In the genomic region with DNA sequence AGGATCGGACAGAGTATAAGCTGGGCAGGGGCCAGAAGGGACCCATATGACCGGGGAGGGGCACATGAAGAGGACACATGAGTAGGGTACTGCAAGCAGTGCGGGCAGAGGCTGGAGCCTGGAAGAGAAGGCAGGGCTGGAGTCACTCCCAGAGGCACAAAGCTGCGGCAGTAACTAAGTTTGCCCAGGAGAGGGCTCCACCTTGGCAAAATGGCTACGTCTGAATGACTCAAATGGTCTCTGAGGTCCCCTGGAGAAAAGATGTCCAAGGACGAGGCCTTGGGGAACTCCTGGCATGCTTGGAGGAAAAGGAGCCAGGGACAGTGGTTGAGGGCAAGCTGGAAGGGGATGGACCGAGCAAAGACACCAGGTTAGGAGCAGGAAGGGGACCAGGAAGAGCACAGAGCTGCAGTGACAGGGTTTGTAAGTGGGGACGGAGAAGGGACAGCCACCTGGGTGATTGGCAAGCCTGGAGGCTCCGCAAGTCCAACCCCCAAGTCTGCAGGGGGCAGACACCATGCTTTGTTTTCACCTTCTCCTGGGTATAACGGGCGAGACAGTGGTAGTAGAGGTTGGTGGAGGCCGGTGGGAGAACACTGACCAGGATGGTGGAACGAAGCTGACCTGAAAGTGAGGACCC, we compare ENCODE assay signal across 8 cellular contexts. TPM values are rescaled to one million over a fixed set of nuclear protein-coding genes. Genes with fewer than 3 reads are reported as not detected.
DNase-seq lines count a peak whose midpoint lies in the region; ATAC-seq and TF ChIP-seq lines count a peak whose summit lies in the region.

No MANE protein-coding gene starts in this region.

- DNase-seq in ELF-1 (ENCODE audit: low read depth, low spot score) (peak; percentile 91), LNCaP clone FGC (ENCODE audit: low read depth) (no peak), SK-N-SH (peak; percentile 83), cardiac muscle cell (ENCODE audit: low read depth in 1 of 2, low spot score in 1 of 2) (peak; percentile 76 to 78), renal cortical epithelial cell (ENCODE audit: low read depth) (peak; percentile 42)
- peak in 1 of 2 donors; percentile 64 for DNase-seq in activated naive CD4-positive, alpha-beta T cell treated with anti-CD3 and anti-CD28 coated beads, Interleukin-2, amount 50 U/mL, for 72 hours (ENCODE audit: low spot score in 2 of 2)

- no peak overlapping the region for H3K27ac ChIP-seq in SK-N-SH (ENCODE audit: low read depth in 2 of 2, low read length in 1 of 2)
- H3K27ac ChIP-seq in cardiac muscle cell, result no peak overlapping the region

- H3K36me3 ChIP-seq in SK-N-SH (replicated peaks in 1 of 2; ENCODE audit: control insufficient read depth in 1 of 2, insufficient read depth in 2 of 2, low read length in 1 of 2), result no peaks in the 10 kb centered on the region
- H3K36me3 ChIP-seq in cardiac muscle cell, result no peaks in the 10 kb centered on the region

- H3K9me2 ChIP-seq in SK-N-SH, result no peaks in the 10 kb centered on the region

- H3K9me3 Mint-ChIP-seq in activated naive CD4-positive, alpha-beta T cell treated with anti-CD3 and anti-CD28 coated beads, Interleukin-2, amount 50 U/mL, for 72 hours, result no peaks in the 10 kb centered on the region

- H3K9me3 ChIP-seq in SK-N-SH (no peaks in the 10 kb centered on the region), cardiac muscle cell (ENCODE audit: low read depth) (no peaks in the 10 kb centered on the region)

- no peaks in the 10 kb centered on the region for H4K20me1 ChIP-seq in SK-N-SH (ENCODE audit: insufficient read depth)

- no peak for TF ChIP-seq EP300 in SK-N-SH (IDR thresholded peaks at IDR 0.05; ENCODE audit: borderline replicate concordance in 1 of 2, low read depth in 1 of 2, low read length in 1 of 2)

- H3F3A ChIP-seq in SK-N-SH (replicated peaks; ENCODE audit: insufficient read depth), result no peaks in the 10 kb centered on the region

- WGBS in SK-N-SH (ENCODE audit: low lambda C conversion rate), result 50% methylated on average over 12 of the region's 13 CpGs

- no peaks in the 10 kb centered on the region for H3K79me2 ChIP-seq in SK-N-SH (ENCODE audit: insufficient read depth)

- no peak overlapping the region for H3K9ac ChIP-seq in SK-N-SH

- TF ChIP-seq RAD21 in SK-N-SH (IDR thresholded peaks at IDR 0.05; ENCODE audit: low read length), result peak; percentile 66

- H3K36me3 Mint-ChIP-seq in activated naive CD4-positive, alpha-beta T cell treated with anti-CD3 and anti-CD28 coated beads, Interleukin-2, amount 50 U/mL, for 72 hours, result no peaks in the 10 kb centered on the region

- peak; percentile 76 to 92 for ATAC-seq in activated naive CD4-positive, alpha-beta T cell treated with anti-CD3 and anti-CD28 coated beads, Interleukin-2, amount 50 U/mL, for 72 hours
- ATAC-seq in HG02938 (IDR thresholded peaks at IDR 0.05; ENCODE audit: unreplicated experiment), result no peak
- ATAC-seq in HG02885 (IDR thresholded peaks at IDR 0.05; ENCODE audit: poor library complexity, unreplicated experiment), result no peak

- CTCF ChIA-PET in SK-N-SH (lab: Yijun Ruan, JAX), result interaction anchor here (0.8 to 12.0 kb wide), 32 partner anchors 9 to 298 kb away, joined by 3 to 149 read pairs (median 5); partner anchors contain the start of gene LBX1

- TF ChIP-seq CTCF in LNCaP clone FGC (IDR thresholded peaks at IDR 0.05; ENCODE audit: control insufficient read depth, extremely low read depth, insufficient read depth) (peak; percentile 56), SK-N-SH (IDR thresholded peaks at IDR 0.05) (peak; percentile 76), cardiac muscle cell (IDR thresholded peaks at IDR 0.05; ENCODE audit: low read depth, low read length) (peak; percentile 86)

- H3K4me1 ChIP-seq in SK-N-SH (ENCODE audit: control insufficient read depth in 1 of 2, insufficient read depth in 2 of 2, low read depth in 1 of 2, low read length in 1 of 2) (no peaks in the 10 kb centered on the region; a peak in 1 of 4 replicates), cardiac muscle cell (ENCODE audit: low read depth) (no peaks in the 10 kb centered on the region)

- H3K4me2 ChIP-seq in SK-N-SH, result no peak overlapping the region

- no peak overlapping the region for H3K4me3 ChIP-seq in LNCaP clone FGC (ENCODE audit: low read depth, low read length)
- H3K4me3 ChIP-seq in SK-N-SH (ENCODE audit: low read depth in 2 of 2, low read length in 1 of 2), result no peak overlapping the region
- H3K4me3 ChIP-seq in cardiac muscle cell, result no peak overlapping the region

- POLR2A ChIA-PET in SK-N-SH (lab: Yijun Ruan, JAX), result no interaction called here

- peak overlapping the region; percentile 66; the same call in 1 of the 2 replicates for H2AFZ ChIP-seq in SK-N-SH (ENCODE audit: low read depth)

- H3K27me3 ChIP-seq in SK-N-SH (ENCODE audit: insufficient read depth), result peaks cover 8% of the 10 kb centered on the region; the same call in 1 of the 2 replicates
- H3K27me3 ChIP-seq in cardiac muscle cell, result no peaks in the 10 kb centered on the region

- H3K27ac Mint-ChIP-seq in activated naive CD4-positive, alpha-beta T cell treated with anti-CD3 and anti-CD28 coated beads, Interleukin-2, amount 50 U/mL, for 72 hours, result peak overlapping the region in 1 of 2 donors; percentile 9

TF ChIP-seq in SK-N-SH, 30 proteins besides CTCF, POLR2A, EP300 and RAD21:
- TF ChIP-seq YY1 (IDR thresholded peaks at IDR 0.05; ENCODE audit: low read depth) (peak; percentile 68; the same call in 1 of the 2 replicates), GABPA (IDR thresholded peaks at IDR 0.05; ENCODE audit: low read depth) (no peak), FOSL2 (IDR thresholded peaks at IDR 0.05; ENCODE audit: borderline replicate concordance, low read depth) (no peak), SMC3 (IDR thresholded peaks at IDR 0.05; ENCODE audit: low read depth, low read length) (peak; percentile 78)
TF ChIP-seq in SK-N-SH: peak in this region for 2.

RNA-seq across cellular contexts. Expression of gene LBX1, which starts 43.1 kb away (rescaled TPM):
- not detected in 2 replicates for polyA plus RNA-seq in SK-N-SH (2012; rRNA removed)
- not detected in 2 replicates for polyA plus RNA-seq in SK-N-SH (2012; cell fraction: cytosol; rRNA removed)
- not detected in 2 replicates for polyA plus RNA-seq in SK-N-SH (2012; cell fraction: nucleus; rRNA removed)
- total RNA-seq in activated naive CD4-positive, alpha-beta T cell treated with anti-CD3 and anti-CD28 coated beads, Interleukin-2, amount 50 U/mL, for 72 hours, result not detected
- total RNA-seq in cardiac muscle cell, result not detected in 2 replicates
- not detected in 2 replicates for polyA plus RNA-seq in cardiac muscle cell
- not detected in 2 replicates for total RNA-seq in renal cortical epithelial cell

Comparison
In these comparisons a context has a peak if more than half of its experiments do, and no peak if none do; other contexts are left out.
1. ATAC-seq: peak in activated naive CD4-positive, alpha-beta T cell treated with anti-CD3 and anti-CD28 coated beads, Interleukin-2, amount 50 U/mL, for 72 hours (2 of 2); none in HG02938 (single experiment) and HG02885 (single experiment).
2. Peak in every context shown above with its lines, with median percentiles within 50 percentile points of each other: CTCF ChIP-seq.